Comparison of ENCODE assay signal across 22 cellular contexts in genomic region chr12:70227911-70228310, GRCh38. TPM values are rescaled to one million over a fixed set of nuclear protein-coding genes. Genes with fewer than 3 reads are reported as not detected.
DNase-seq lines count a peak whose midpoint lies in the region; TF ChIP-seq lines count a peak whose summit lies in the region.
"Had no signal": no experiment of that assay in that cellular context is flagged by ENCODE, and none has a peak within 500 bp of the region (broad histone marks: within the 10 kb centered on the region; RNA-seq: fewer than 3 reads in every experiment).

No MANE protein-coding gene starts in this region.

- H3K27me3 ChIP-seq in ascending aorta = no peaks in the 10 kb centered on the region
- H3K27me3 ChIP-seq: BLaER1 had no signal

- H3K4me1 ChIP-seq in ascending aorta = no peaks in the 10 kb centered on the region
- H3K4me1 ChIP-seq: BLaER1 had no signal

- H3K9me3 ChIP-seq in ascending aorta = no peaks in the 10 kb centered on the region
- H3K9me3 ChIP-seq: BLaER1 had no signal

- intact Hi-C loops in ascending aorta (cut with DNase I) = no loop called here

- peaks cover 0 to 4% of the 10 kb centered on the region in 2 donors for H3K36me3 ChIP-seq in ascending aorta
- H3K36me3 ChIP-seq: BLaER1 had no signal

- no peak for TF ChIP-seq CTCF in ascending aorta (IDR thresholded peaks at IDR 0.05)

- H3K4me3 ChIP-seq in ascending aorta = no peak overlapping the region
- H3K4me3 ChIP-seq: BLaER1, SK-N-MC had no signal

- H3K27ac ChIP-seq in substantia nigra (ENCODE audit: low read depth, low read length, poor library complexity, severe bottlenecking) (peak overlapping the region; percentile 16), ascending aorta (no peak overlapping the region)
- H3K27ac ChIP-seq: BLaER1, SK-N-MC had no signal

- DNase-seq in NCI-H345 (lab: John Stamatoyannopoulos, UW) (peak; percentile 12), NCI-H345 treated with DMSO at 0.1 percent for 48 hours (lab: John Stamatoyannopoulos, UW; ENCODE audit: unreplicated experiment) (no peak), NCI-H774 (lab: John Stamatoyannopoulos, UW) (peak; percentile 8), globus pallidus (ENCODE audit: low spot score) (peak; percentile 60), substantia nigra (lab: John Stamatoyannopoulos, UW) (peak in 1 of 49 donors; percentile 1), COLO668 (lab: John Stamatoyannopoulos, UW; ENCODE audit: unreplicated experiment) (no peak), ascending aorta (ENCODE audit: low spot score in 2 of 2) (no peak), NCI-H146 treated with DMSO at 0.1 percent for 48 hours (lab: John Stamatoyannopoulos, UW; ENCODE audit: unreplicated experiment) (no peak)
- DNase-seq: 8988T; ACHN; CD4-positive, CD25-positive, alpha-beta regulatory T cell; COR-L47; GDM1; HCEC 1CT; KBM-7; MM.1S; NCI-H1694; NCI-H2171 treated with DMSO at 0.1 percent for 48 hours; NCI-H446; SIG-M5 had no signal

RNA-seq across cellular contexts. Expression of gene CNOT2, which starts 15.3 kb away (rescaled TPM):
- 71.7 TPM for total RNA-seq in ascending aorta

Comparison
In these comparisons a context has a peak if more than half of its experiments do, and no peak if none do; other contexts are left out.
1. DNase-seq: peak in NCI-H345 (single experiment), NCI-H774 (single experiment) and globus pallidus (single experiment); none in NCI-H345 treated with DMSO at 0.1 percent for 48 hours (single experiment), COLO668 (single experiment), ascending aorta (0 of 2) and NCI-H146 treated with DMSO at 0.1 percent for 48 hours (single experiment).